ENCODE assay signal across 16 cellular contexts in genomic region chr18:33682436-33682835, GRCh38.
DNase-seq lines count a peak whose midpoint lies in the region; ATAC-seq and TF ChIP-seq lines count a peak whose summit lies in the region.
"Had no signal": no experiment of that assay in that cellular context is flagged by ENCODE, and none has a peak within 500 bp of the region (broad histone marks: within the 10 kb centered on the region; RNA-seq: fewer than 3 reads in every experiment).

No MANE protein-coding gene starts in this region.

- no peaks in the 10 kb centered on the region for H4K20me1 ChIP-seq in OCI-LY1 (ENCODE audit: insufficient read depth, low read length)

- no peak overlapping the region for H3K9ac ChIP-seq in OCI-LY1 (ENCODE audit: low read length)
- no peak overlapping the region for H3K9ac ChIP-seq in mesenchymal stem cell (ENCODE audit: low read length)
- H3K9ac ChIP-seq: GM23248 had no signal

- no peak overlapping the region for H2AK5ac ChIP-seq in mesenchymal stem cell (ENCODE audit: low read length, severe bottlenecking)

- no peaks in the 10 kb centered on the region for H3K79me1 ChIP-seq in mesenchymal stem cell (replicated peaks; ENCODE audit: low read length, poor library complexity, severe bottlenecking)

- no peak overlapping the region for H2BK12ac ChIP-seq in mesenchymal stem cell (ENCODE audit: low read length in 2 of 2)

- no peak overlapping the region for H2AFZ ChIP-seq in OCI-LY1 (ENCODE audit: low read length)
- no peak overlapping the region for H2AFZ ChIP-seq in mesenchymal stem cell (ENCODE audit: low read depth, low read length)
- H2AFZ ChIP-seq: GM23248 had no signal

- 98% methylated on average over 6 of the region's 6 CpGs for WGBS in mesenchymal stem cell

- H3K9me3 ChIP-seq in OCI-LY1 (ENCODE audit: low read length) = no peaks in the 10 kb centered on the region
- H3K9me3 ChIP-seq in mesenchymal stem cell (ENCODE audit: control insufficient read depth, low read length) = no peaks in the 10 kb centered on the region

- peak; percentile 66 for ATAC-seq in GM18867 (IDR thresholded peaks at IDR 0.05; ENCODE audit: unreplicated experiment)
- peak; percentile 61 for ATAC-seq in HG02870 (IDR thresholded peaks at IDR 0.05; ENCODE audit: unreplicated experiment)

- H3K79me2 ChIP-seq in OCI-LY1 (ENCODE audit: insufficient read depth, low read length) = no peaks in the 10 kb centered on the region

- no peak overlapping the region for H2BK15ac ChIP-seq in mesenchymal stem cell (ENCODE audit: low read depth, poor library complexity, severe bottlenecking)

- no peak overlapping the region for H2BK120ac ChIP-seq in mesenchymal stem cell (ENCODE audit: low read depth, low read length)

- H3K4me3 ChIP-seq in OCI-LY1 (ENCODE audit: low read depth, low read length, poor library complexity, severe bottlenecking) (no peak overlapping the region), mesenchymal stem cell (ENCODE audit: insufficient read depth in 1 of 2, low read depth in 1 of 2, low read length in 2 of 2) (no peak overlapping the region)
- H3K4me3 ChIP-seq: GM23248 had no signal

- no peak overlapping the region for H3K23ac ChIP-seq in mesenchymal stem cell (ENCODE audit: low read length in 2 of 2)

- no peak overlapping the region for H4K91ac ChIP-seq in mesenchymal stem cell (ENCODE audit: low read length)

- H3K4me1 ChIP-seq in OCI-LY1 (ENCODE audit: insufficient read depth, low read length, severe bottlenecking) = peaks cover 21% of the 10 kb centered on the region
- no peaks in the 10 kb centered on the region for H3K4me1 ChIP-seq in mesenchymal stem cell (ENCODE audit: control insufficient read depth, insufficient read depth, low read depth, low read length)

- H3K4me2 ChIP-seq in OCI-LY1 (ENCODE audit: low read length) (peak overlapping the region; percentile 4; the same call in 1 of the 2 replicates), mesenchymal stem cell (ENCODE audit: low read length, poor library complexity, severe bottlenecking) (no peak overlapping the region)

- H3K27me3 ChIP-seq in OCI-LY1 (ENCODE audit: insufficient read depth, low read length) = no peaks in the 10 kb centered on the region
- no peaks in the 10 kb centered on the region for H3K27me3 ChIP-seq in mesenchymal stem cell (ENCODE audit: control insufficient read depth in 1 of 2, insufficient read depth in 1 of 2, low read length in 2 of 2)

- DNase-seq in mesenchymal stem cell (no peak), medulla oblongata (ENCODE audit: extremely low spot score) (no peak), T-helper 9 cell (no peak)
- DNase-seq: C1 segment of cervical spinal cord; Calu3; CD4-positive, alpha-beta memory T cell; COR-L47; DMS53; DMS79 treated with DMSO at 0.1 percent for 48 hours; GF-D8; GM23248; H7; HCEC 1CT had no signal

- TF ChIP-seq CTCF in OCI-LY1 (IDR thresholded peaks at IDR 0.05; ENCODE audit: low read length) = no peak

- no peak overlapping the region for H3K4ac ChIP-seq in mesenchymal stem cell (ENCODE audit: low read depth in 1 of 2, low read length in 2 of 2)

- no peak overlapping the region for H2BK5ac ChIP-seq in mesenchymal stem cell (ENCODE audit: low read depth, low read length, poor library complexity, severe bottlenecking)

- H4K8ac ChIP-seq in mesenchymal stem cell (ENCODE audit: low read length) = no peak overlapping the region

- H3K9me2 ChIP-seq in OCI-LY1 (ENCODE audit: low read depth, low read length) = no peaks in the 10 kb centered on the region

- H3K18ac ChIP-seq in mesenchymal stem cell (ENCODE audit: low read depth in 1 of 2, low read length in 2 of 2) = no peak overlapping the region

- H3K27ac ChIP-seq in OCI-LY1 (ENCODE audit: low read depth, low read length, poor library complexity, severe bottlenecking) (peak overlapping the region; percentile 61), mesenchymal stem cell (ENCODE audit: low read length, poor library complexity, severe bottlenecking) (no peak overlapping the region)
- H3K27ac ChIP-seq: GM23248 had no signal

- H3K36me3 ChIP-seq in OCI-LY1 (ENCODE audit: insufficient read depth, low read length) (no peaks in the 10 kb centered on the region), mesenchymal stem cell (ENCODE audit: control insufficient read depth in 1 of 2, insufficient read depth in 2 of 2, low read depth in 1 of 2, low read length in 2 of 2) (no peaks in the 10 kb centered on the region)

- H3K14ac ChIP-seq in mesenchymal stem cell (ENCODE audit: low read length in 2 of 2) = no peak overlapping the region

- no peaks in the 10 kb centered on the region; the same call in 1 of the 2 replicates for H3F3A ChIP-seq in OCI-LY1 (ENCODE audit: insufficient read depth, low read length)
